ENCODE assay signal across 2 cellular contexts in genomic region chr4:6619466-6620255, GRCh38.
TF ChIP-seq lines count a peak whose summit lies in the region.

No MANE protein-coding gene starts in this region.

TF ChIP-seq in SK-N-SH, 30 proteins besides CTCF, POLR2A, EP300 and RAD21:
- no peak for TF ChIP-seq ZBTB33 (IDR thresholded peaks at IDR 0.05; ENCODE audit: borderline replicate concordance, low read depth)
- no peak for TF ChIP-seq MAX (IDR thresholded peaks at IDR 0.05; ENCODE audit: low read depth)
- TF ChIP-seq SMC3 (IDR thresholded peaks at IDR 0.05; ENCODE audit: low read depth, low read length): no peak
- no peak for TF ChIP-seq USF1 (IDR thresholded peaks at IDR 0.05; ENCODE audit: borderline replicate concordance, low read depth)
- no peak for TF ChIP-seq NRF1 (IDR thresholded peaks at IDR 0.05; ENCODE audit: low read depth, low read length)
- no peak for TF ChIP-seq FOSL2 (IDR thresholded peaks at IDR 0.05; ENCODE audit: borderline replicate concordance, low read depth)
- TF ChIP-seq ELF1 (IDR thresholded peaks at IDR 0.05): no peak
- TF ChIP-seq POLR2AphosphoS5 (IDR thresholded peaks at IDR 0.05; ENCODE audit: low read depth, low read length): no peak
- no peak for TF ChIP-seq MXI1 (IDR thresholded peaks at IDR 0.05; ENCODE audit: low read depth, low read length)
- TF ChIP-seq FOXJ3 (CRISPR knock-in tag; IDR thresholded peaks at IDR 0.05): no peak
- no peak for TF ChIP-seq GABPA (IDR thresholded peaks at IDR 0.05; ENCODE audit: low read depth)
- TF ChIP-seq NFIC (IDR thresholded peaks at IDR 0.05; ENCODE audit: borderline replicate concordance): no peak
- TF ChIP-seq JUND (IDR thresholded peaks at IDR 0.05): no peak
- no peak for TF ChIP-seq RFX5 (IDR thresholded peaks at IDR 0.05; ENCODE audit: low read length)
- no peak for TF ChIP-seq USF2 (IDR thresholded peaks at IDR 0.05; ENCODE audit: borderline replicate concordance, low read depth, low read length)

TF ChIP-seq in SK-N-SH treated with all-trans-retinoic acid at 6 μM for 48 hours, 23 proteins besides CTCF, POLR2A, EP300 and RAD21 (continued from another document):
- TF ChIP-seq CSRNP3 (CRISPR knock-in tag; IDR thresholded peaks at IDR 0.05) (no peak), PPARA (CRISPR knock-in tag; IDR thresholded peaks at IDR 0.05; ENCODE audit: borderline replicate concordance) (no peak), ZNF8 (CRISPR knock-in tag; IDR thresholded peaks at IDR 0.05) (no peak)
